In genomic region chr15:31304074-31304648, GRCh38 we compare ENCODE assay signal across 1 cellular context.
TF ChIP-seq lines count a peak whose summit lies in the region.

No MANE protein-coding gene starts in this region.

TF ChIP-seq in HepG2, 621 proteins besides CTCF, POLR2A, EP300 and RAD21 (continued from another document and continues in another):
- no peak for TF ChIP-seq CHD2 (IDR thresholded peaks at IDR 0.05; ENCODE audit: low read depth, low read length)
- TF ChIP-seq ZSCAN21 (CRISPR knock-in tag; IDR thresholded peaks at IDR 0.05; ENCODE audit: borderline replicate concordance), result no peak
- TF ChIP-seq NFKBIZ (CRISPR knock-in tag; IDR thresholded peaks at IDR 0.05), result no peak
- peak; percentile 43; the same call in 1 of the 2 replicates for TF ChIP-seq ZFP91 (CRISPR knock-in tag; IDR thresholded peaks at IDR 0.05; ENCODE audit: borderline replicate concordance)
- peak; percentile 45; the same call in 1 of the 2 replicates for TF ChIP-seq HOXA3 (CRISPR knock-in tag; IDR thresholded peaks at IDR 0.05)
- no peak for TF ChIP-seq NFE2 (CRISPR knock-in tag; IDR thresholded peaks at IDR 0.05)
- no peak for TF ChIP-seq GMEB2 (CRISPR knock-in tag; IDR thresholded peaks at IDR 0.05; ENCODE audit: low read depth)
- 0 out of 2 replicates have a peak, but pooled peaks have one; percentile 23 for TF ChIP-seq MEIS2 (CRISPR knock-in tag; IDR thresholded peaks at IDR 0.05)
- TF ChIP-seq ZNF407 (CRISPR knock-in tag; IDR thresholded peaks at IDR 0.05; ENCODE audit: not compliant biosample characterization), result no peak
- no peak for TF ChIP-seq ZNF770 (CRISPR knock-in tag; IDR thresholded peaks at IDR 0.05)
- no peak for TF ChIP-seq LCORL (IDR thresholded peaks at IDR 0.05)
- peak; percentile 88 for TF ChIP-seq LCORL (CRISPR knock-in tag; IDR thresholded peaks at IDR 0.05)
- no peak for TF ChIP-seq DNMT1 (CRISPR knock-in tag; IDR thresholded peaks at IDR 0.05)
- TF ChIP-seq MED13 (CRISPR knock-in tag; IDR thresholded peaks at IDR 0.05), result no peak
- no peak for TF ChIP-seq MZF1 (CRISPR knock-in tag; IDR thresholded peaks at IDR 0.05; ENCODE audit: borderline replicate concordance)
- 0 out of 2 replicates have a peak, but pooled peaks have one; percentile 40 for TF ChIP-seq RFXAP (CRISPR knock-in tag; IDR thresholded peaks at IDR 0.05; ENCODE audit: borderline replicate concordance)
- no peak for TF ChIP-seq ZNF512B (CRISPR knock-in tag; IDR thresholded peaks at IDR 0.05; ENCODE audit: borderline replicate concordance)
- TF ChIP-seq ZNF276 (CRISPR knock-in tag; IDR thresholded peaks at IDR 0.05; ENCODE audit: low read depth), result no peak
- TF ChIP-seq ZNF713 (CRISPR knock-in tag; IDR thresholded peaks at IDR 0.05), result no peak
- TF ChIP-seq ZNF350 (CRISPR knock-in tag; IDR thresholded peaks at IDR 0.05; ENCODE audit: borderline replicate concordance, low read depth), result peak; percentile 24; the same call in 1 of the 2 replicates
- TF ChIP-seq POGK (CRISPR knock-in tag; conservative IDR thresholded peaks at IDR 0.05), result no peak
- peak; percentile 30; the same call in 1 of the 2 replicates for TF ChIP-seq PAXIP1 (CRISPR knock-in tag; conservative IDR thresholded peaks at IDR 0.05)
- TF ChIP-seq ZNF629 (CRISPR knock-in tag; conservative IDR thresholded peaks at IDR 0.05), result peak; percentile 69; the same call in 1 of the 2 replicates
- no peak for TF ChIP-seq ZSCAN12 (CRISPR knock-in tag; IDR thresholded peaks at IDR 0.05)
- no peak for TF ChIP-seq CREBL2 (CRISPR knock-in tag; IDR thresholded peaks at IDR 0.05; ENCODE audit: borderline replicate concordance)
